23 cellular contexts compared by ENCODE assay signal in genomic region chr1:232577809-232578208, GRCh38. TPM values are rescaled to one million over a fixed set of nuclear protein-coding genes. Genes with fewer than 3 reads are reported as not detected.
DNase-seq lines count a peak whose midpoint lies in the region; ATAC-seq, FAIRE-seq and TF ChIP-seq lines count a peak whose summit lies in the region.
"Had no signal": no experiment of that assay in that cellular context is flagged by ENCODE, and none has a peak within 500 bp of the region (broad histone marks: within the 10 kb centered on the region; RNA-seq: fewer than 3 reads in every experiment).

No MANE protein-coding gene starts in this region.

- H3K36me3 ChIP-seq in A673 (ENCODE audit: insufficient read depth, low read length, poor library complexity, severe bottlenecking): no peaks in the 10 kb centered on the region
- no peaks in the 10 kb centered on the region for H3K36me3 ChIP-seq in CD4-positive, alpha-beta memory T cell (ENCODE audit: insufficient read depth, low read length)
- H3K36me3 ChIP-seq in OCI-LY7 (ENCODE audit: insufficient read depth, low read length): no peaks in the 10 kb centered on the region; the same call in 1 of the 2 replicates
- no peaks in the 10 kb centered on the region for H3K36me3 ChIP-seq in left lung
- no peaks in the 10 kb centered on the region for H3K36me3 ChIP-seq in pancreas
- H3K36me3 ChIP-seq in mucosa of descending colon (ENCODE audit: low read depth): no peaks in the 10 kb centered on the region
- no peaks in the 10 kb centered on the region for H3K36me3 ChIP-seq in HAP-1 (replicated peaks)
- H3K36me3 ChIP-seq: SJCRH30 had no signal

- no peaks in the 10 kb centered on the region for H3K9me2 ChIP-seq in OCI-LY7 (ENCODE audit: insufficient read depth, low read length)

- CTCF ChIA-PET in A673 (lab: Charles Lee) (no interaction called here), OCI-LY7 (lab: Charles Lee; ENCODE audit: unreplicated experiment) (no interaction called here)
- CTCF ChIA-PET in CD4-positive, alpha-beta memory T cell (lab: Charles Lee; ENCODE audit: partially characterized antibody): interaction anchor here (1.4 to 2.1 kb wide), 2 partner anchors 49 to 50 kb away, joined by 8 to 11 read pairs; no protein-coding TSS in a partner anchor

- no peaks in the 10 kb centered on the region for H4K20me1 ChIP-seq in OCI-LY7 (ENCODE audit: insufficient read depth, low read length)

- H3K27me3 Mint-ChIP-seq in CD4-positive, alpha-beta memory T cell: no peaks in the 10 kb centered on the region
- H3K27me3 Mint-ChIP-seq: stimulated activated memory B cell treated with anti-CD40 and anti-IgM and Interleukin-4, amounts not matched to agents 10 μg/mL and 1 μg/mL and 100 μg/mL, for 72 hours; T-cell had no signal

- H3K27ac ChIP-seq in A673 (ENCODE audit: low read depth, low read length, poor library complexity, severe bottlenecking) (no peak overlapping the region), OCI-LY7 (ENCODE audit: low read depth, low read length, poor library complexity, severe bottlenecking) (peak overlapping the region; percentile 93), left lung (peak overlapping the region; percentile 2 to 88), pancreas (no peak overlapping the region)
- H3K27ac ChIP-seq in CD4-positive, alpha-beta memory T cell (ENCODE audit: low read depth, low read length): no peak overlapping the region
- H3K27ac ChIP-seq: SJCRH30 had no signal

- peak overlapping the region; percentile 5 to 89 (median 56) for H3K27ac Mint-ChIP-seq in CD4-positive, alpha-beta memory T cell
- H3K27ac Mint-ChIP-seq: stimulated activated memory B cell treated with anti-CD40 and anti-IgM and Interleukin-4, amounts not matched to agents 10 μg/mL and 1 μg/mL and 100 μg/mL, for 72 hours had no signal

- H3K79me2 ChIP-seq in OCI-LY7 (ENCODE audit: insufficient read depth, low read depth, low read length): 0 out of 2 replicates have a peak, but pooled peaks cover 3% of the 10 kb centered on the region

- ATAC-seq in left lung (no peak), pancreas (no peak), GM21515 (IDR thresholded peaks at IDR 0.05; ENCODE audit: unreplicated experiment) (no peak), mucosa of descending colon (no peak)
- ATAC-seq: GM12878; stimulated activated memory B cell treated with anti-CD40 and anti-IgM and Interleukin-4, amounts not matched to agents 10 μg/mL and 1 μg/mL and 100 μg/mL, for 72 hours had no signal

- in situ Hi-C loops in HAP-1 (cut with MboI; ENCODE audit: low sequenced_read_pairs): no loop called here

- no peak overlapping the region for H3K4me3 ChIP-seq in A673 (ENCODE audit: low read depth, low read length, poor library complexity, severe bottlenecking)
- no peak overlapping the region for H3K4me3 ChIP-seq in CD4-positive, alpha-beta memory T cell (ENCODE audit: low read length in 2 of 2)
- peak overlapping the region; percentile 47 for H3K4me3 ChIP-seq in OCI-LY7 (ENCODE audit: low read depth, low read length, poor library complexity, severe bottlenecking)
- H3K4me3 ChIP-seq in left lung: no peak overlapping the region
- H3K4me3 ChIP-seq in pancreas: no peak overlapping the region
- H3K4me3 ChIP-seq in mucosa of descending colon: no peak overlapping the region
- no peak overlapping the region for H3K4me3 ChIP-seq in HAP-1
- H3K4me3 ChIP-seq: GM12878, MG63, SJCRH30, skin epidermis had no signal

- H3K4me3 Mint-ChIP-seq in CD4-positive, alpha-beta memory T cell: peak overlapping the region in 7 of 8 donors; percentile 12 to 73 (median 50)
- H3K4me3 Mint-ChIP-seq: activated CD8-positive, alpha-beta T cell treated with anti-CD3 and anti-CD28 coated beads, Interleukin-2, amount 10 ng/mL, durations not matched to agents 7 days and 5 days; activated naive CD4-positive, alpha-beta T cell treated with anti-CD3 and anti-CD28 coated beads for 36 hours; neural crest cell; stimulated activated memory B cell treated with anti-CD40 and anti-IgM and Interleukin-4, amounts not matched to agents 10 μg/mL and 1 μg/mL and 100 μg/mL, for 72 hours had no signal

- H3K27me3 ChIP-seq in A673 (replicated peaks; ENCODE audit: insufficient read depth, low read depth, low read length, poor library complexity) (no peaks in the 10 kb centered on the region), left lung (no peaks in the 10 kb centered on the region), pancreas (no peaks in the 10 kb centered on the region), HAP-1 (ENCODE audit: low read depth) (no peaks in the 10 kb centered on the region)
- no peaks in the 10 kb centered on the region for H3K27me3 ChIP-seq in CD4-positive, alpha-beta memory T cell (ENCODE audit: insufficient read depth, low read length)
- H3K27me3 ChIP-seq: MG63, SJCRH30 had no signal

- peak overlapping the region; percentile 70; the same call in 1 of the 2 replicates for H2AFZ ChIP-seq in OCI-LY7 (ENCODE audit: low read length)

- peaks cover 43 to 71% (median 48%) of the 10 kb centered on the region in 4 donors for H3K4me1 Mint-ChIP-seq in CD4-positive, alpha-beta memory T cell
- H3K4me1 Mint-ChIP-seq: stimulated activated memory B cell treated with anti-CD40 and anti-IgM and Interleukin-4, amounts not matched to agents 10 μg/mL and 1 μg/mL and 100 μg/mL, for 72 hours had no signal

- H3K9me3 ChIP-seq in A673 (ENCODE audit: low read depth, low read length, poor library complexity, severe bottlenecking): no peaks in the 10 kb centered on the region
- H3K9me3 ChIP-seq in CD4-positive, alpha-beta memory T cell (ENCODE audit: control insufficient read depth in 1 of 2, low read length in 2 of 2): no peaks in the 10 kb centered on the region
- no peaks in the 10 kb centered on the region for H3K9me3 ChIP-seq in OCI-LY7 (ENCODE audit: low read length)
- no peaks in the 10 kb centered on the region for H3K9me3 ChIP-seq in left lung
- no peaks in the 10 kb centered on the region for H3K9me3 ChIP-seq in pancreas
- H3K9me3 ChIP-seq in mucosa of descending colon: no peaks in the 10 kb centered on the region
- no peaks in the 10 kb centered on the region for H3K9me3 ChIP-seq in HAP-1
- H3K9me3 ChIP-seq: MG63, SJCRH30 had no signal

- no peaks in the 10 kb centered on the region for H3K36me3 Mint-ChIP-seq in CD4-positive, alpha-beta memory T cell
- H3K36me3 Mint-ChIP-seq: stimulated activated memory B cell treated with anti-CD40 and anti-IgM and Interleukin-4, amounts not matched to agents 10 μg/mL and 1 μg/mL and 100 μg/mL, for 72 hours; T-cell had no signal

- TF ChIP-seq CTCF in A673 (conservative IDR thresholded peaks at IDR 0.05; ENCODE audit: low read depth, low read length) (no peak), OCI-LY7 (conservative IDR thresholded peaks at IDR 0.05; ENCODE audit: low read length) (no peak), left lung (IDR thresholded peaks at IDR 0.05) (no peak), pancreas (IDR thresholded peaks at IDR 0.05) (no peak), mucosa of descending colon (IDR thresholded peaks at IDR 0.05) (no peak)

- DNase-seq in A673 (ENCODE audit: low spot score): peak; percentile 46
- peak in 2 of 5 donors; percentile 23 to 30 for DNase-seq in CD4-positive, alpha-beta memory T cell
- peak; percentile 60 for DNase-seq in OCI-LY7 (ENCODE audit: low spot score)
- DNase-seq in left lung: no peak
- no peak for DNase-seq in pancreas
- no peak for DNase-seq in mucosa of descending colon
- no peak for DNase-seq in HAP-1 (ENCODE audit: low spot score in 2 of 2)
- DNase-seq: activated CD8-positive, alpha-beta T cell treated with anti-CD3 and anti-CD28 coated beads, Interleukin-2, amount 10 ng/mL, durations not matched to agents 7 days and 5 days; activated naive CD4-positive, alpha-beta T cell treated with anti-CD3 and anti-CD28 coated beads for 36 hours; anterior cingulate cortex; caudate nucleus; IMR-90; MG63; NCI-H2107; NCI-H446 treated with DMSO at 0.1 percent for 48 hours; SJCRH30; stimulated activated CD4-positive, alpha-beta T cell treated with anti-CD3 and anti-CD28 coated beads, Interleukin-2, amount 100 ng/mL, for 24 hours; T-cell had no signal

- POLR2A ChIA-PET in A673 (lab: Charles Lee; ENCODE audit: low non-redundant PET): no interaction called here
- POLR2A ChIA-PET in CD4-positive, alpha-beta memory T cell (lab: Charles Lee; ENCODE audit: partially characterized antibody): no interaction called here
- POLR2A ChIA-PET in OCI-LY7 (lab: Charles Lee): interaction anchor here (0.6 to 2.2 kb wide), 8 partner anchors 11 to 1613 kb away, joined by 3 to 28 read pairs (median 4); no protein-coding TSS in a partner anchor

- no peak for FAIRE-seq in pancreas (lab: Jason Lieb, UNC)
- FAIRE-seq: GM12878 had no signal

- H3K4me1 ChIP-seq in A673 (ENCODE audit: insufficient read depth, low read length, poor library complexity, severe bottlenecking) (peaks cover 16% of the 10 kb centered on the region), OCI-LY7 (ENCODE audit: insufficient read depth, low read length, poor library complexity, severe bottlenecking) (peaks cover 88% of the 10 kb centered on the region), left lung (peaks cover 13 to 61% of the 10 kb centered on the region in 2 donors), pancreas (no peaks in the 10 kb centered on the region), mucosa of descending colon (ENCODE audit: low read depth) (no peaks in the 10 kb centered on the region), HAP-1 (peaks cover 36% of the 10 kb centered on the region)
- peaks cover 37% of the 10 kb centered on the region for H3K4me1 ChIP-seq in CD4-positive, alpha-beta memory T cell (ENCODE audit: insufficient read depth, low read length)
- H3K4me1 ChIP-seq: SJCRH30 had no signal

- peaks cover 0 to 4% (median 0%) of the 10 kb centered on the region in 8 donors for H3K9me3 Mint-ChIP-seq in CD4-positive, alpha-beta memory T cell
- H3K9me3 Mint-ChIP-seq: activated naive CD4-positive, alpha-beta T cell treated with anti-CD3 and anti-CD28 coated beads for 36 hours; stimulated activated memory B cell treated with anti-CD40 and anti-IgM and Interleukin-4, amounts not matched to agents 10 μg/mL and 1 μg/mL and 100 μg/mL, for 72 hours; T-cell had no signal

- no TSS peak for BruUV-seq in A673 (replicated peaks; lab: Mats Ljungman, UMichigan)
- no TSS peak for BruUV-seq in OCI-LY7 (replicated peaks; lab: Mats Ljungman, UMichigan)

- peak overlapping the region; percentile 72 for H3K4me2 ChIP-seq in OCI-LY7 (ENCODE audit: low read length)

- 86 to 90% methylated on average over 2 of the region's 2 CpGs for WGBS in pancreas, 2 donors

- intact Hi-C loops in A673 (cut with micrococcal nuclease; ENCODE audit: unreplicated experiment): no loop called here
- intact Hi-C loops in CD4-positive, alpha-beta memory T cell (cut with micrococcal nuclease): loop anchor here (1.0 kb wide), 1 partner anchor 49 kb away; no protein-coding TSS in a partner anchor
- intact Hi-C loops in OCI-LY7 (cut with micrococcal nuclease; ENCODE audit: unreplicated experiment): loop anchor here (2.0 kb wide), 1 partner anchor 21 kb away; no protein-coding TSS in a partner anchor
- intact Hi-C loops in left lung (cut with DNase I): no loop called here
- intact Hi-C loops in pancreas (cut with DNase I): no loop called here
- intact Hi-C loops in mucosa of descending colon (cut with DNase I, micrococcal nuclease): no loop called here

RNA-seq across cellular contexts. Expression of gene SIPA1L2, which starts 52.1 kb away (rescaled TPM):
- total RNA-seq in A673 (2021) (3.4 and 6.2 TPM in 2 replicates), OCI-LY7 (2022) (6.2 and 7.8 TPM in 2 replicates), left lung (10 to 100 TPM; 19.4 to 28.8 TPM), pancreas (10 to 100 TPM in 1 of 6 donors, 1 to 10 TPM in 5; 2.6 to 10.9 (median 5.1) TPM), mucosa of descending colon (10 to 100 TPM; 78.7 to 94.4 (median 79.0) TPM)
- total RNA-seq in CD4-positive, alpha-beta memory T cell: 1 to 10 TPM in 1 of 2 experiments, under 1 TPM in 1; 0.94 to 1.6 TPM
- 1 to 10 TPM in 1 of 2 donors, under 1 TPM in 1; 0.20 to 1.1 TPM for polyA plus RNA-seq in CD4-positive, alpha-beta memory T cell
- 13.5 and 16.0 TPM in 2 replicates for total RNA-seq in OCI-LY7 (2014; rRNA removed; shearing (Covaris generic))
- 1 to 10 TPM; 2.1 to 4.4 TPM for polyA plus RNA-seq in pancreas

Comparison
In these comparisons a context has a peak if more than half of its experiments do, and no peak if none do; other contexts are left out.
1. DNase-seq: peak in A673 (single experiment) and OCI-LY7 (single experiment); none in left lung (0 of 2), pancreas (0 of 6), mucosa of descending colon (0 of 3) and HAP-1 (0 of 2).
2. H3K27ac ChIP-seq: peak in OCI-LY7 (single experiment) and left lung (2 of 2); none in A673 (single experiment), CD4-positive, alpha-beta memory T cell (single experiment) and pancreas (0 of 4).
3. intact Hi-C loops: an anchor here in CD4-positive, alpha-beta memory T cell (1.0 kb wide) and OCI-LY7 (2.0 kb wide); none called in A673, left lung, pancreas and mucosa of descending colon.